Comparison of ENCODE assay signal across 11 cellular contexts in the genomic region with DNA sequence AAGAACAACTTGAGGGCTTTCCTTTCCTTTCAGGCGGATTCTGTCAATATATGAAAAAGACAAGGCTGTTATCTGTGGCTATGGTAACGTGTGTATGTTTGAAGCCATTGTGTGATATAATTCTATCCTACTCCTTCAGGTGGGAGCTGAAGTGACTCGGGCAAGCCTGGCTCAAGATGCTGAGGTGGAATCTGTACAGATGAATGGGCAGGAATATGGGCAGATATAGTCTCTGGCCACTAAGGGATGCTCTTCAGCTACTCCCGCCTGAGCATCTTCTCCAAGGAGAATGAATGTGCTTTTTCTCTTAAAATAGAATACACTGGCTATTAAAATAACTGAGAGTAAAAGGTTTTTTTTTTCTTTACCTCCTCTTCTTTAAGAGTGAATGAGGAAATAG.
"Had no signal": no experiment of that assay in that cellular context is flagged by ENCODE, and none has a peak within 500 bp of the region (broad histone marks: within the 10 kb centered on the region; RNA-seq: fewer than 3 reads in every experiment).

No MANE protein-coding gene starts in this region.

- H3K4me3 Mint-ChIP-seq: activated CD8-positive, alpha-beta T cell treated with anti-CD3 and anti-CD28 coated beads, Interleukin-2, amount 10 ng/mL, durations not matched to agents 7 days and 5 days; neural crest cell; stimulated activated naive CD8-positive, alpha-beta T cell treated with anti-CD3 and anti-CD28 coated beads, Interleukin-15, amount 100 ng/mL, for 72 hours had no signal

- DNase-seq: activated CD8-positive, alpha-beta memory T cell treated with anti-CD3 and anti-CD28 coated beads, Interleukin-2, amount 50 U/mL, for 48 hours; activated CD8-positive, alpha-beta T cell treated with anti-CD3 and anti-CD28 coated beads, Interleukin-2, amount 10 ng/mL, durations not matched to agents 7 days and 5 days; activated naive CD4-positive, alpha-beta T cell; aorta; esophagus squamous epithelium; ovary; stimulated activated CD4-positive, alpha-beta T cell treated with anti-CD3 and anti-CD28 coated beads, Interleukin-4, amount 100 ng/mL, for 4 hours; T1000 had no signal

- H3K9me3 ChIP-seq: esophagus squamous epithelium, ovary, thoracic aorta had no signal

- H3K4me1 ChIP-seq: esophagus squamous epithelium had no signal

- H3K27me3 ChIP-seq: esophagus squamous epithelium, ovary had no signal

- H3K36me3 ChIP-seq: esophagus squamous epithelium, ovary, thoracic aorta had no signal

- ATAC-seq: activated CD8-positive, alpha-beta T cell treated with anti-CD3 and anti-CD28 coated beads, Interleukin-2, amount 10 ng/mL, durations not matched to agents 7 days and 5 days had no signal

- H3K4me1 Mint-ChIP-seq: neural crest cell; stimulated activated naive CD8-positive, alpha-beta T cell treated with anti-CD3 and anti-CD28 coated beads, Interleukin-15, amount 100 ng/mL, for 72 hours had no signal

- H3K4me3 ChIP-seq: esophagus squamous epithelium, ovary, thoracic aorta had no signal

- H3K27me3 Mint-ChIP-seq: stimulated activated naive CD8-positive, alpha-beta T cell treated with anti-CD3 and anti-CD28 coated beads, Interleukin-15, amount 100 ng/mL, for 72 hours had no signal

- H3K27ac Mint-ChIP-seq: activated CD8-positive, alpha-beta T cell treated with anti-CD3 and anti-CD28 coated beads, Interleukin-2, amount 10 ng/mL, durations not matched to agents 7 days and 5 days; stimulated activated naive CD8-positive, alpha-beta T cell treated with anti-CD3 and anti-CD28 coated beads, Interleukin-15, amount 100 ng/mL, for 72 hours had no signal

- H3K27ac ChIP-seq: esophagus squamous epithelium, ovary, thoracic aorta had no signal
